15 cellular contexts compared by ENCODE assay signal in the genomic region with DNA sequence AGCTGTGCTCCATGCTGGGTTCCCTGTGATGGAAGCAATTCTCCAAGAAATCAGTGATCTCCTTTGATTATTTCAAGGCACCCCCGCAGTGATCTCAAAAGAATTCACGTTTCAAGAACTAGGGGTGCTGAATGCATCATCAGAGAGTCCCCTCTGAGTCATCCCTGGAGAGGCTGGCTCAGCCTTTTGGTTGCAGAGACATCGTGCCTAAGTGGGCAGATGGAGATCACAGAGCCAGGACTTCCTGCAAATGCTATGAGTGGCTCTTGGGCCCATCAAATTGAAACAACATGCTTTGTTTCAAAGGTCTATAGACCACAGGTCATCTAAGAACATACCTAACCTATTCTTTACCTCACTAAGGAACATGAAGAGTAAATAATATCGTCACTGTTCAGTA. TPM values are rescaled to one million over a fixed set of nuclear protein-coding genes. Genes with fewer than 3 reads are reported as not detected.
DNase-seq lines count a peak whose midpoint lies in the region; ATAC-seq and TF ChIP-seq lines count a peak whose summit lies in the region.
"Had no signal": no experiment of that assay in that cellular context is flagged by ENCODE, and none has a peak within 500 bp of the region (broad histone marks: within the 10 kb centered on the region; RNA-seq: fewer than 3 reads in every experiment).

No MANE protein-coding gene starts in this region.

- H3K36me3 Mint-ChIP-seq in activated T-cell treated with anti-CD3 and anti-CD28 coated beads, Interleukin-2, amount 50 U/mL, for 4 hours (ENCODE audit: insufficient read depth), result no peaks in the 10 kb centered on the region
- H3K36me3 Mint-ChIP-seq in activated T-cell treated with anti-CD3 and anti-CD28 coated beads, Interleukin-2, amount 50 U/mL, for 24 hours (ENCODE audit: low read depth), result no peaks in the 10 kb centered on the region
- no peaks in the 10 kb centered on the region for H3K36me3 Mint-ChIP-seq in GM23338 (ENCODE audit: low read depth)
- no peaks in the 10 kb centered on the region for H3K36me3 Mint-ChIP-seq in activated naive CD8-positive, alpha-beta T cell treated with anti-CD3 and anti-CD28 coated beads, Interleukin-2, amount 50 U/mL, for 24 hours (ENCODE audit: low read depth)
- no peaks in the 10 kb centered on the region for H3K36me3 Mint-ChIP-seq in stimulated activated naive B cell treated with anti-CD40 and anti-IgM and Interleukin-4, amounts not matched to agents 10 μg/mL and 1 μg/mL and 100 μg/mL, for 72 hours
- H3K36me3 Mint-ChIP-seq: neural progenitor cell had no signal

- no peaks in the 10 kb centered on the region for H4K20me1 ChIP-seq in GM23338 (replicated peaks; ENCODE audit: insufficient read depth)

- peaks cover 25% of the 10 kb centered on the region for H3K27me3 Mint-ChIP-seq in activated T-cell treated with anti-CD3 and anti-CD28 coated beads, Interleukin-2, amount 50 U/mL, for 4 hours (ENCODE audit: low read depth)
- H3K27me3 Mint-ChIP-seq in activated T-cell treated with anti-CD3 and anti-CD28 coated beads, Interleukin-2, amount 50 U/mL, for 24 hours, result peaks cover 42% of the 10 kb centered on the region
- H3K27me3 Mint-ChIP-seq in GM23338 (ENCODE audit: insufficient read depth, low read depth, poor library complexity), result peaks cover 3% of the 10 kb centered on the region
- peaks cover 30% of the 10 kb centered on the region for H3K27me3 Mint-ChIP-seq in activated naive CD8-positive, alpha-beta T cell treated with anti-CD3 and anti-CD28 coated beads, Interleukin-2, amount 50 U/mL, for 24 hours
- peaks cover 41 to 65% of the 10 kb centered on the region in 2 donors for H3K27me3 Mint-ChIP-seq in stimulated activated naive B cell treated with anti-CD40 and anti-IgM and Interleukin-4, amounts not matched to agents 10 μg/mL and 1 μg/mL and 100 μg/mL, for 72 hours

- H3K4me1 ChIP-seq in GM23338 (ENCODE audit: insufficient read depth) (peaks cover 7% of the 10 kb centered on the region), upper lobe of right lung (no peaks in the 10 kb centered on the region)
- H3K4me1 ChIP-seq: neural progenitor cell had no signal

- no peaks in the 10 kb centered on the region for H3K9me3 Mint-ChIP-seq in activated T-cell treated with anti-CD3 and anti-CD28 coated beads, Interleukin-2, amount 50 U/mL, for 4 hours
- no peaks in the 10 kb centered on the region for H3K9me3 Mint-ChIP-seq in activated T-cell treated with anti-CD3 and anti-CD28 coated beads, Interleukin-2, amount 50 U/mL, for 24 hours
- H3K9me3 Mint-ChIP-seq in GM23338, result no peaks in the 10 kb centered on the region
- no peaks in the 10 kb centered on the region for H3K9me3 Mint-ChIP-seq in activated naive CD8-positive, alpha-beta T cell treated with anti-CD3 and anti-CD28 coated beads, Interleukin-2, amount 50 U/mL, for 24 hours
- no peaks in the 10 kb centered on the region for H3K9me3 Mint-ChIP-seq in stimulated activated naive B cell treated with anti-CD40 and anti-IgM and Interleukin-4, amounts not matched to agents 10 μg/mL and 1 μg/mL and 100 μg/mL, for 72 hours
- H3K9me3 Mint-ChIP-seq: neural progenitor cell; T-helper 1 cell treated with Interleukin-12 subunit alpha and Interleukin-12 subunit beta and Interleukin-4 antibody, amounts not matched to agents 30 μg/mL and 1 μg/mL, for 36 hours had no signal

- TF ChIP-seq CTCF in GM23338 (conservative IDR thresholded peaks at IDR 0.05; ENCODE audit: low read depth in 2 of 2) (no peak), upper lobe of right lung (IDR thresholded peaks at IDR 0.05) (no peak)

- H3K36me3 ChIP-seq in GM23338 (ENCODE audit: insufficient read depth) (no peaks in the 10 kb centered on the region), upper lobe of right lung (no peaks in the 10 kb centered on the region)
- H3K36me3 ChIP-seq: neural progenitor cell had no signal

- intact Hi-C loops in upper lobe of right lung (cut with DNase I), result no loop called here

- no peak overlapping the region for H3K4me3 ChIP-seq in GM23338
- no peak overlapping the region for H3K4me3 ChIP-seq in upper lobe of right lung
- H3K4me3 ChIP-seq: K562, neural progenitor cell had no signal

- H3K27me3 ChIP-seq in GM23338 (ENCODE audit: insufficient read depth) (no peaks in the 10 kb centered on the region), upper lobe of right lung (peaks cover 5% of the 10 kb centered on the region)
- H3K27me3 ChIP-seq: neural progenitor cell had no signal

- peak overlapping the region; percentile 28; the same call in 1 of the 2 replicates for H2AFZ ChIP-seq in GM23338
- H2AFZ ChIP-seq: neural progenitor cell had no signal

- H3K9me3 ChIP-seq in upper lobe of right lung, result no peaks in the 10 kb centered on the region

- no peaks in the 10 kb centered on the region for H3F3A ChIP-seq in GM23338 (replicated peaks; ENCODE audit: low read depth)

- 0 out of 2 replicates have a peak, but pooled peaks cover 2% of the 10 kb centered on the region for H3K9me2 ChIP-seq in GM23338 (ENCODE audit: insufficient read depth)

- H3K4me1 Mint-ChIP-seq in activated T-cell treated with anti-CD3 and anti-CD28 coated beads, Interleukin-2, amount 50 U/mL, for 4 hours (ENCODE audit: low read depth), result no peaks in the 10 kb centered on the region
- peaks cover 8% of the 10 kb centered on the region for H3K4me1 Mint-ChIP-seq in activated T-cell treated with anti-CD3 and anti-CD28 coated beads, Interleukin-2, amount 50 U/mL, for 24 hours (ENCODE audit: low read depth)
- H3K4me1 Mint-ChIP-seq in GM23338, result peaks cover 16% of the 10 kb centered on the region
- H3K4me1 Mint-ChIP-seq in activated naive CD8-positive, alpha-beta T cell treated with anti-CD3 and anti-CD28 coated beads, Interleukin-2, amount 50 U/mL, for 24 hours, result peaks cover 13% of the 10 kb centered on the region
- peaks cover 5 to 27% of the 10 kb centered on the region in 2 donors for H3K4me1 Mint-ChIP-seq in stimulated activated naive B cell treated with anti-CD40 and anti-IgM and Interleukin-4, amounts not matched to agents 10 μg/mL and 1 μg/mL and 100 μg/mL, for 72 hours

- H3K4me3 Mint-ChIP-seq in activated T-cell treated with anti-CD3 and anti-CD28 coated beads, Interleukin-2, amount 50 U/mL, for 4 hours, result no peak overlapping the region
- no peak overlapping the region for H3K4me3 Mint-ChIP-seq in activated T-cell treated with anti-CD3 and anti-CD28 coated beads, Interleukin-2, amount 50 U/mL, for 24 hours
- H3K4me3 Mint-ChIP-seq in GM23338, result no peak overlapping the region
- no peak overlapping the region for H3K4me3 Mint-ChIP-seq in activated naive CD8-positive, alpha-beta T cell treated with anti-CD3 and anti-CD28 coated beads, Interleukin-2, amount 50 U/mL, for 24 hours
- no peak overlapping the region for H3K4me3 Mint-ChIP-seq in stimulated activated naive B cell treated with anti-CD40 and anti-IgM and Interleukin-4, amounts not matched to agents 10 μg/mL and 1 μg/mL and 100 μg/mL, for 72 hours
- H3K4me3 Mint-ChIP-seq: neural progenitor cell; T-helper 1 cell treated with Interleukin-12 subunit alpha and Interleukin-12 subunit beta and Interleukin-4 antibody, amounts not matched to agents 30 μg/mL and 1 μg/mL, for 36 hours had no signal

- H3K4me2 ChIP-seq in GM23338, result no peak overlapping the region
- H3K4me2 ChIP-seq: neural progenitor cell had no signal

- DNase-seq in activated T-cell treated with anti-CD3 and anti-CD28 coated beads, Interleukin-2, amount 50 U/mL, for 4 hours, result no peak
- DNase-seq in activated T-cell treated with anti-CD3 and anti-CD28 coated beads, Interleukin-2, amount 50 U/mL, for 24 hours, result no peak
- no peak for DNase-seq in GM23338 (ENCODE audit: low spot score)
- DNase-seq in activated naive CD8-positive, alpha-beta T cell treated with anti-CD3 and anti-CD28 coated beads, Interleukin-2, amount 50 U/mL, for 24 hours, result peak; percentile 10
- peak; percentile 48 for DNase-seq in stimulated activated naive B cell treated with anti-CD40 and anti-IgM and Interleukin-4, amounts not matched to agents 10 μg/mL and 1 μg/mL and 100 μg/mL, for 72 hours
- DNase-seq in effector CD8-positive, alpha-beta T cell (lab: John Stamatoyannopoulos, UW), result no peak
- DNase-seq in upper lobe of right lung, result no peak
- no peak for DNase-seq in cortex of kidney (lab: John Stamatoyannopoulos, UW)
- DNase-seq: mammary epithelial cell, NCI-H1417, NCI-H446 treated with DMSO at 0.1 percent for 48 hours had no signal

- peak; percentile 61 to 66 for ATAC-seq in activated T-cell treated with anti-CD3 and anti-CD28 coated beads, Interleukin-2, amount 50 U/mL, for 4 hours
- ATAC-seq in GM23338 (no peak), upper lobe of right lung (no peak)
- peak; percentile 87 for ATAC-seq in activated naive CD8-positive, alpha-beta T cell treated with anti-CD3 and anti-CD28 coated beads, Interleukin-2, amount 50 U/mL, for 24 hours
- peak; percentile 82 to 83 for ATAC-seq in stimulated activated naive B cell treated with anti-CD40 and anti-IgM and Interleukin-4, amounts not matched to agents 10 μg/mL and 1 μg/mL and 100 μg/mL, for 72 hours (replicated peaks)
- ATAC-seq: K562, Panc1 had no signal

- no peak overlapping the region for H3K27ac ChIP-seq in GM23338 (ENCODE audit: low read depth)
- H3K27ac ChIP-seq in upper lobe of right lung, result no peak overlapping the region
- H3K27ac ChIP-seq: neural progenitor cell had no signal

- no peak overlapping the region for H3K27ac Mint-ChIP-seq in activated T-cell treated with anti-CD3 and anti-CD28 coated beads, Interleukin-2, amount 50 U/mL, for 24 hours
- H3K27ac Mint-ChIP-seq in GM23338, result no peak overlapping the region
- H3K27ac Mint-ChIP-seq in activated naive CD8-positive, alpha-beta T cell treated with anti-CD3 and anti-CD28 coated beads, Interleukin-2, amount 50 U/mL, for 24 hours, result no peak overlapping the region
- no peak overlapping the region for H3K27ac Mint-ChIP-seq in stimulated activated naive B cell treated with anti-CD40 and anti-IgM and Interleukin-4, amounts not matched to agents 10 μg/mL and 1 μg/mL and 100 μg/mL, for 72 hours
- H3K27ac Mint-ChIP-seq: neural progenitor cell; T-helper 1 cell treated with Interleukin-12 subunit alpha and Interleukin-12 subunit beta and Interleukin-4 antibody, amounts not matched to agents 30 μg/mL and 1 μg/mL, for 36 hours had no signal

- no peaks in the 10 kb centered on the region for H3K79me2 ChIP-seq in GM23338 (replicated peaks; ENCODE audit: insufficient read depth)

TF ChIP-seq in GM23338, 12 proteins besides CTCF, POLR2A, EP300 and RAD21 (continues in another document):
- TF ChIP-seq STAT1 (IDR thresholded peaks at IDR 0.05; ENCODE audit: unreplicated experiment) (no peak), ZNF331 (CRISPR knock-in tag; IDR thresholded peaks at IDR 0.05; ENCODE audit: low read depth) (no peak), POLR2AphosphoS5 (IDR thresholded peaks at IDR 0.05; ENCODE audit: low read depth) (no peak), ZNF114 (CRISPR knock-in tag; IDR thresholded peaks at IDR 0.05) (no peak)

RNA-seq across cellular contexts. Expression of a gene that starts 41.5 kb away (rescaled TPM):
- total RNA-seq in activated T-cell treated with anti-CD3 and anti-CD28 coated beads, Interleukin-2, amount 50 U/mL, for 4 hours, result 10 to 100 TPM; 11.0 to 14.0 (median 12.5) TPM
- 32.6 and 36.6 TPM in 2 replicates for total RNA-seq in GM23338 (2014; rRNA removed; shearing (Covaris generic))
- 16.7 and 25.8 TPM in 2 replicates for polyA plus RNA-seq in GM23338 (2016; fragmentation: Nextera tagmentation; extraction: Ambion mirVana)
- 59.9 TPM for total RNA-seq in upper lobe of right lung

Comparison
In these comparisons a context has a peak if more than half of its experiments do, and no peak if none do; other contexts are left out.
1. ATAC-seq: peak in activated T-cell treated with anti-CD3 and anti-CD28 coated beads, Interleukin-2, amount 50 U/mL, for 4 hours (2 of 2), activated naive CD8-positive, alpha-beta T cell treated with anti-CD3 and anti-CD28 coated beads, Interleukin-2, amount 50 U/mL, for 24 hours (single experiment) and stimulated activated naive B cell treated with anti-CD40 and anti-IgM and Interleukin-4, amounts not matched to agents 10 μg/mL and 1 μg/mL and 100 μg/mL, for 72 hours (2 of 2); none in GM23338 (single experiment) and upper lobe of right lung (single experiment).
2. DNase-seq: peak in activated naive CD8-positive, alpha-beta T cell treated with anti-CD3 and anti-CD28 coated beads, Interleukin-2, amount 50 U/mL, for 24 hours (single experiment) and stimulated activated naive B cell treated with anti-CD40 and anti-IgM and Interleukin-4, amounts not matched to agents 10 μg/mL and 1 μg/mL and 100 μg/mL, for 72 hours (single experiment); none in activated T-cell treated with anti-CD3 and anti-CD28 coated beads, Interleukin-2, amount 50 U/mL, for 4 hours (single experiment), activated T-cell treated with anti-CD3 and anti-CD28 coated beads, Interleukin-2, amount 50 U/mL, for 24 hours (single experiment), GM23338 (single experiment), effector CD8-positive, alpha-beta T cell (single experiment), upper lobe of right lung (single experiment) and cortex of kidney (single experiment).